ENCODE assay signal across 8 cellular contexts in the genomic region with DNA sequence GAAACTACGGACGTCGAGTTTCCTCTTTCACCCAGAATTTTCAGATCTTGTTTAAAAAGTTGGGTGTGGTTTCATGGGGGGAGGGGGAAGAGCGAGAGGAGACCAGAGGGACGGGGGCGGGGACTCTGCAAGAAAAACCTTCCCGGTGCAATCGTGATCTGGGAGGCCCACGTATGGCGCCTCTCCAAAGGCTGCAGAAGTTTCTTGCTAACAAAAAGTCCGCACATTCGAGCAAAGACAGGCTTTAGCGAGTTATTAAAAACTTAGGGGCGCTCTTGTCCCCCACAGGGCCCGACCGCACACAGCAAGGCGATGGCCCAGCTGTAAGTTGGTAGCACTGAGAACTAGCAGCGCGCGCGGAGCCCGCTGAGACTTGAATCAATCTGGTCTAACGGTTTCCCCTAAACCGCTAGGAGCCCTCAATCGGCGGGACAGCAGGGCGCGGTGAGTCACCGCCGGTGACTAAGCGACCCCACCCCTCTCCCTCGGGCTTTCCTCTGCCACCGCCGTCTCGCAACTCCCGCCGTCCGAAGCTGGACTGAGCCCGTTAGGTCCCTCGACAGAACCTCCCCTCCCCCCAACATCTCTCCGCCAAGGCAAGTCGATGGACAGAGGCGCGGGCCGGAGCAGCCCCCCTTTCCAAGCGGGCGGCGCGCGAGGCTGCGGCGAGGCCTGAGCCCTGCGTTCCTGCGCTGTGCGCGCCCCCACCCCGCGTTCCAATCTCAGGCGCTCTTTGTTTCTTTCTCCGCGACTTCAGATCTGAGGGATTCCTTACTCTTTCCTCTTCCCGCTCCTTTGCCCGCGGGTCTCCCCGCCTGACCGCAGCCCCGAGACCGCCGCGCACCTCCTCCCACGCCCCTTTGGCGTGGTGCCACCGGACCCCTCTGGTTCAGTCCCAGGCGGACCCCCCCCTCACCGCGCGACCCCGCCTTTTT. TPM values are rescaled to one million over a fixed set of nuclear protein-coding genes. Genes with fewer than 3 reads are reported as not detected.
A peak's percentile ranks its signal among the peaks of the same experiment; 100 is the strongest.
DNase-seq lines count a peak whose midpoint lies in the region; ATAC-seq, FAIRE-seq and TF ChIP-seq lines count a peak whose summit lies in the region.

Gene VIM, plus strand, starts transcription at position 161 of the 935 bp plus-strand sequence. CDS start 1,182 bp downstream, outside the sequence.

- peak within 1 kb of the TSS; percentile 47 for H3K4me3 ChIP-seq in HL-60 (replicated peaks; ENCODE audit: insufficient read depth, low read length)
- H3K4me3 ChIP-seq in astrocyte (ENCODE audit: insufficient read depth, low read depth, low read length), result peak within 1 kb of the TSS; percentile 64
- H3K4me3 ChIP-seq in hepatocyte, result peak within 1 kb of the TSS; percentile 76

- DNase-seq in CD1c-positive myeloid dendritic cell (ENCODE audit: extremely low spot score) (peak; percentile 96), HL-60 (ENCODE audit: low read depth in 1 of 2, low spot score in 1 of 2) (peak; percentile 62 to 79), T-helper 9 cell (peak; percentile 80), astrocyte (ENCODE audit: low read depth) (peak; percentile 94), hepatocyte (ENCODE audit: low spot score) (peak; percentile 90), sciatic nerve (ENCODE audit: low spot score) (peak; percentile 96), HPDE6-E6E7 (ENCODE audit: extremely low spot score) (no peak)

- peak; percentile 17 for FAIRE-seq in astrocyte (lab: Jason Lieb, UNC)

- WGBS in hepatocyte (ENCODE audit: low lambda C conversion rate, missing lambda C conversion rate), result 2% methylated on average over 65 of the region's 78 CpGs

- H3K36me3 ChIP-seq in astrocyte (ENCODE audit: insufficient read depth, low read length), result peaks cover 29% of the 10 kb centered on the region
- H3K36me3 ChIP-seq in hepatocyte (replicated peaks; ENCODE audit: insufficient read depth, low read depth), result peaks cover 3% of the 10 kb centered on the region

- no peaks in the 10 kb centered on the region for H3K9me2 ChIP-seq in hepatocyte (replicated peaks; ENCODE audit: insufficient read depth)

- H3K4me2 ChIP-seq in astrocyte (ENCODE audit: low read length) (peak within 1 kb of the TSS; percentile 84), hepatocyte (peak within 1 kb of the TSS; percentile 85)

- H2AFZ ChIP-seq in astrocyte (ENCODE audit: low read depth, low read length) (no peak within 1 kb of the TSS), hepatocyte (peak within 1 kb of the TSS; percentile 60)

- H3K27ac ChIP-seq in HL-60 (replicated peaks) (peak within 1 kb of the TSS; percentile 86), astrocyte (ENCODE audit: low read depth, low read length) (peak within 1 kb of the TSS; percentile 99), hepatocyte (peak within 1 kb of the TSS; percentile 99)

- TF ChIP-seq CTCF in HL-60 (IDR thresholded peaks at IDR 0.05; ENCODE audit: insufficient read depth, low read length), result no peak
- TF ChIP-seq CTCF in astrocyte (IDR thresholded peaks at IDR 0.05; ENCODE audit: insufficient read depth, low read depth, low read length), result no peak
- no peak for TF ChIP-seq CTCF in hepatocyte (IDR thresholded peaks at IDR 0.05; ENCODE audit: poor library complexity)

- peak within 1 kb of the TSS; percentile 95 for H3K4me3 Mint-ChIP-seq in astrocyte (ENCODE audit: unreplicated experiment)

- H3K27me3 ChIP-seq in HL-60 (ENCODE audit: insufficient read depth, poor library complexity, severe bottlenecking) (no peaks in the 10 kb centered on the region), astrocyte (ENCODE audit: insufficient read depth, low read length) (no peaks in the 10 kb centered on the region), hepatocyte (peaks cover 23% of the 10 kb centered on the region)

- H3K4me1 ChIP-seq in astrocyte (ENCODE audit: insufficient read depth, low read length) (peaks cover 20% of the 10 kb centered on the region), hepatocyte (ENCODE audit: insufficient read depth) (peaks cover 31% of the 10 kb centered on the region)

- H3K27me3 Mint-ChIP-seq in astrocyte (ENCODE audit: low read depth, unreplicated experiment), result no peaks in the 10 kb centered on the region

- H4K20me1 ChIP-seq in astrocyte (ENCODE audit: insufficient read depth, low read length) (peaks cover 42% of the 10 kb centered on the region), hepatocyte (ENCODE audit: insufficient read depth, poor library complexity, severe bottlenecking) (peaks cover 28% of the 10 kb centered on the region)

- peak within 1 kb of the TSS; percentile 100 for H3K9ac ChIP-seq in astrocyte (ENCODE audit: low read length)

- peaks cover 53% of the 10 kb centered on the region for H3K79me2 ChIP-seq in astrocyte (ENCODE audit: insufficient read depth, low read length)
- H3K79me2 ChIP-seq in hepatocyte, result peaks cover 36% of the 10 kb centered on the region

- H3K36me3 Mint-ChIP-seq in astrocyte (ENCODE audit: low read depth, unreplicated experiment), result peaks cover 27% of the 10 kb centered on the region

- no peaks in the 10 kb centered on the region for H3K9me3 Mint-ChIP-seq in astrocyte (ENCODE audit: unreplicated experiment)

- ATAC-seq in GM19463 (IDR thresholded peaks at IDR 0.05; ENCODE audit: unreplicated experiment), result peak; percentile 31
- peak; percentile 87 for ATAC-seq in sciatic nerve

- intact Hi-C loops in sciatic nerve (cut with DNase I), result no loop called here

- H3K4me1 Mint-ChIP-seq in astrocyte (ENCODE audit: low read depth, unreplicated experiment), result peaks cover 17% of the 10 kb centered on the region

- H3K27ac Mint-ChIP-seq in astrocyte (ENCODE audit: unreplicated experiment), result peak within 1 kb of the TSS; percentile 99

- H3K9me3 ChIP-seq in astrocyte (ENCODE audit: insufficient read depth, low read depth, low read length) (no peaks in the 10 kb centered on the region), hepatocyte (ENCODE audit: low read depth) (no peaks in the 10 kb centered on the region)

RNA-seq across cellular contexts. Expression of gene VIM, which starts in this region (rescaled TPM):
- total RNA-seq in astrocyte (5,172 and 5,400 TPM in 2 replicates), hepatocyte (833 and 1,051 TPM in 2 replicates), sciatic nerve (4,253 TPM)
- 302 and 335 TPM in 2 replicates for polyA plus RNA-seq in hepatocyte
